ENCODE assay signal across 8 cellular contexts in the genomic region with DNA sequence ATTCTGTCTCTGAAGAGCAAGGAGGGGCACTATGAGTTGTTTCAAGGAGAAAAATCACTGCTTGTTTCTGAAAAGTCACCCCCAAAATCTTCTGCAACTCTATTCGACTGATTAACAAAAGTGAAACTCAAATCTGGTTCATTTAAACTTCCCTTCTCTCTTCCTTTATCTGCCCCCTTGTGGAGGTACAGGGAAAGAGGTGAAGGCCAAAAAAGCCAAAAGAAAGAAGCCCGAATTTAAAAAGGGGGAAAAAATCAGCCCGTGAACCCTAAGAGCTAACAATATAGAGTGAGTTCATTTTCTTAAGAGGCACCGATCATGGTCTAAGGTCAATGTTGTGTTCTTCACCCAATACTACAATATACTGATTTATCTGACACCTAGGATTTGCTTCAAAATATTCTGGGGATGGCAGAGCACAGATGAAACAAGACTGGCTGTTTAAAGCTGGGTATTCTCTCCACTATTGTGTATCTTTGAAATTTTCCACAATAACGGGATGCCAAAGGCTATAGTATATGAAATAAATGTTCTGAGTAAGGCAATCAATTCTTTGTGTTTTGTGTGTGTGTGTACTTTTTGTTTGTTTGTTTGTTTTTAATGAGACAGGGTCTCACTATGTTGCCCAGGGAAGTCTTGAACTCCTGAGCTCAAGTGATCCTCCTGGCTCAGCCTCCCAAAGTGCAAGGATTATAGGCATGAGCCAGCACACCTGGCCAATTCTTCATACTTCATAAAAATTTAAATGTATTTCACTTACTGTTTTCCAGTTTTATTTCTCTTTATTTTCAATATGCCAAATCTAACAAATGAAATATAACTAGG. TPM values are rescaled to one million over a fixed set of nuclear protein-coding genes. Genes with fewer than 3 reads are reported as not detected.
DNase-seq lines count a peak whose midpoint lies in the region; ATAC-seq and TF ChIP-seq lines count a peak whose summit lies in the region.

No MANE protein-coding gene starts in this region.

- TF ChIP-seq POLR2A in HCT116 (IDR thresholded peaks at IDR 0.05; ENCODE audit: borderline replicate concordance, extremely low read depth, insufficient read depth, insufficient read length) = no peak
- TF ChIP-seq POLR2A in prostate gland (IDR thresholded peaks at IDR 0.05) = no peak

- H3K27ac ChIP-seq in HCT116 (ENCODE audit: low read depth, low read length) (no peak overlapping the region), prostate gland (no peak overlapping the region)

- peak; percentile 22 to 55 for DNase-seq in NCI-H526 (lab: John Stamatoyannopoulos, UW)
- no peak for DNase-seq in NCI-H526 treated with DMSO at 0.1 percent for 48 hours (lab: John Stamatoyannopoulos, UW)
- peak; percentile 26 for DNase-seq in HCT116 (ENCODE audit: low read depth, low spot score)
- peak; percentile 82 for DNase-seq in NCI-H82 (lab: John Stamatoyannopoulos, UW)
- peak; percentile 46 for DNase-seq in activated naive CD4-positive, alpha-beta T cell treated with anti-CD3 and anti-CD28 coated beads, Interleukin-2, amount 10 ng/mL, durations not matched to agents 7 days and 5 days
- DNase-seq in globus pallidus (ENCODE audit: low spot score) = peak; percentile 63
- no peak for DNase-seq in prostate gland (ENCODE audit: low spot score)

- no peak overlapping the region; a peak in 1 of 4 replicates for H3K4me3 ChIP-seq in HCT116 (replicated peaks in 1 of 2; ENCODE audit: low read depth in 1 of 2, low read length in 2 of 2)
- H3K4me3 ChIP-seq in prostate gland = no peak overlapping the region

- H3K9me3 ChIP-seq in HCT116 (ENCODE audit: control insufficient read depth in 1 of 2, insufficient read depth in 1 of 2, low read depth in 1 of 2, low read length in 2 of 2) (no peaks in the 10 kb centered on the region), prostate gland (no peaks in the 10 kb centered on the region)

- peaks cover 7% of the 10 kb centered on the region for H3K4me1 Mint-ChIP-seq in activated naive CD4-positive, alpha-beta T cell treated with anti-CD3 and anti-CD28 coated beads, Interleukin-2, amount 10 ng/mL, durations not matched to agents 7 days and 5 days

- H3K27me3 Mint-ChIP-seq in activated naive CD4-positive, alpha-beta T cell treated with anti-CD3 and anti-CD28 coated beads, Interleukin-2, amount 10 ng/mL, durations not matched to agents 7 days and 5 days = no peaks in the 10 kb centered on the region

- ATAC-seq in HCT116 = peak; percentile 72
- no peak for ATAC-seq in HG02623 (IDR thresholded peaks at IDR 0.05; ENCODE audit: unreplicated experiment)

- H4K20me1 ChIP-seq in HCT116 (ENCODE audit: insufficient read depth) = peaks cover 4% of the 10 kb centered on the region; the same call in 1 of the 2 replicates

- H3K36me3 ChIP-seq in HCT116 (ENCODE audit: control insufficient read depth in 1 of 2, insufficient read depth in 2 of 2, low read length in 2 of 2) = no peaks in the 10 kb centered on the region; a peak in 1 of 4 replicates
- H3K36me3 ChIP-seq in prostate gland = no peaks in the 10 kb centered on the region

- peaks cover 0 to 6% of the 10 kb centered on the region in 2 experiments; a peak in 1 of 4 replicates for H3K4me1 ChIP-seq in HCT116 (ENCODE audit: control insufficient read depth in 1 of 2, insufficient read depth in 2 of 2, low read length in 2 of 2)
- H3K4me1 ChIP-seq in prostate gland (replicated peaks) = no peaks in the 10 kb centered on the region

- RAD21 ChIA-PET in HCT116 (lab: Charles Lee; ENCODE audit: low non-redundant PET in 1 of 2, low total read pairs in 2 of 2, uncharacterized antibody in 2 of 2, unreplicated experiment in 2 of 2) = interaction anchor here in 1 of 2 experiments (0.8 kb wide), 1 partner anchor 11 kb away, joined by 3 read pairs; no protein-coding TSS in a partner anchor

- BruUV-seq in HCT116 (replicated peaks; lab: Mats Ljungman, UMichigan) = no TSS peak

- POLR2A ChIA-PET in HCT116 (lab: Charles Lee) = no interaction called here

- WGBS in prostate gland = 23% methylated on average over 5 of the region's 5 CpGs

- TF ChIP-seq CTCF in HCT116 (IDR thresholded peaks at IDR 0.05 in 2 of 3, conservative IDR thresholded peaks at IDR 0.05 in 1 of 3; ENCODE audit: borderline replicate concordance in 1 of 3, insufficient read depth in 1 of 3, low read depth in 2 of 3, low read length in 2 of 3) = peak; percentile 62 to 77 (median 76); a peak in 5 of 6 replicates
- TF ChIP-seq CTCF in prostate gland (IDR thresholded peaks at IDR 0.05) = peak; percentile 34 to 75 (median 68)

- H3K9me3 Mint-ChIP-seq in activated naive CD4-positive, alpha-beta T cell treated with anti-CD3 and anti-CD28 coated beads, Interleukin-2, amount 10 ng/mL, durations not matched to agents 7 days and 5 days = no peaks in the 10 kb centered on the region

- H3K4me3 Mint-ChIP-seq in activated naive CD4-positive, alpha-beta T cell treated with anti-CD3 and anti-CD28 coated beads, Interleukin-2, amount 10 ng/mL, durations not matched to agents 7 days and 5 days = peak overlapping the region; percentile 12

- H3K36me3 Mint-ChIP-seq in activated naive CD4-positive, alpha-beta T cell treated with anti-CD3 and anti-CD28 coated beads, Interleukin-2, amount 10 ng/mL, durations not matched to agents 7 days and 5 days = peaks cover 3% of the 10 kb centered on the region

- peaks cover 45% of the 10 kb centered on the region for H3K79me2 ChIP-seq in HCT116 (ENCODE audit: insufficient read depth, low read length)

- peak overlapping the region; percentile 54 for H3K4me2 ChIP-seq in HCT116 (ENCODE audit: low read length)

- H3K27me3 ChIP-seq in HCT116 (ENCODE audit: insufficient read depth, low read length) (no peaks in the 10 kb centered on the region), prostate gland (replicated peaks; ENCODE audit: insufficient read depth) (no peaks in the 10 kb centered on the region)

- H3K9ac ChIP-seq in HCT116 (ENCODE audit: low read length) = no peak overlapping the region

- intact Hi-C loops in HCT116 (cut with micrococcal nuclease) = loop anchor here (1.0 to 5.0 kb wide), 3 partner anchors 116 to 646 kb away; no protein-coding TSS in a partner anchor
- intact Hi-C loops in prostate gland (cut with DNase I) = loop anchor here (2.0 to 5.0 kb wide), 2 partner anchors 116 to 331 kb away; no protein-coding TSS in a partner anchor

- H2AFZ ChIP-seq in HCT116 (ENCODE audit: low read depth, low read length, poor library complexity, severe bottlenecking) = no peak overlapping the region

- CTCF ChIA-PET in HCT116 (lab: Charles Lee) = interaction anchor here (0.6 to 5.5 kb wide), 22 partner anchors 9 to 1967 kb away, joined by 3 to 34 read pairs (median 4); no protein-coding TSS in a partner anchor
- CTCF ChIA-PET in activated naive CD4-positive, alpha-beta T cell treated with anti-CD3 and anti-CD28 coated beads, Interleukin-2, amount 10 ng/mL, durations not matched to agents 7 days and 5 days (lab: Charles Lee) = interaction anchor here (0.7 to 3.6 kb wide), 23 partner anchors 8 to 647 kb away, joined by 3 to 38 read pairs (median 4); a partner anchor contains a TSS

- no peak overlapping the region for H3K27ac Mint-ChIP-seq in activated naive CD4-positive, alpha-beta T cell treated with anti-CD3 and anti-CD28 coated beads, Interleukin-2, amount 10 ng/mL, durations not matched to agents 7 days and 5 days

- TF ChIP-seq RAD21 in HCT116 (IDR thresholded peaks at IDR 0.05; ENCODE audit: low read depth) = peak; percentile 60

- no peaks in the 10 kb centered on the region for H3K9me2 ChIP-seq in HCT116 (ENCODE audit: insufficient read depth)

TF ChIP-seq in HCT116, 20 proteins besides CTCF, POLR2A, EP300 and RAD21:
- TF ChIP-seq ZFX (IDR thresholded peaks at IDR 0.05) = no peak

RNA-seq across cellular contexts. Expression of a gene that starts 55.0 kb away (rescaled TPM):
- total RNA-seq in HCT116 (2021; ENCODE audit: unreplicated experiment) (9.8 TPM), prostate gland (10 to 100 TPM; 11.4 to 31.6 TPM)
- 4.2 and 7.3 TPM in 2 replicates for polyA plus RNA-seq in HCT116 (2012)

Comparison
In these comparisons a context has a peak if more than half of its experiments do, and no peak if none do; other contexts are left out.
1. DNase-seq: peak in NCI-H526 (2 of 2), HCT116 (single experiment), NCI-H82 (single experiment), activated naive CD4-positive, alpha-beta T cell treated with anti-CD3 and anti-CD28 coated beads, Interleukin-2, amount 10 ng/mL, durations not matched to agents 7 days and 5 days (single experiment) and globus pallidus (single experiment); none in NCI-H526 treated with DMSO at 0.1 percent for 48 hours (single experiment) and prostate gland (single experiment).